In the genomic region with DNA sequence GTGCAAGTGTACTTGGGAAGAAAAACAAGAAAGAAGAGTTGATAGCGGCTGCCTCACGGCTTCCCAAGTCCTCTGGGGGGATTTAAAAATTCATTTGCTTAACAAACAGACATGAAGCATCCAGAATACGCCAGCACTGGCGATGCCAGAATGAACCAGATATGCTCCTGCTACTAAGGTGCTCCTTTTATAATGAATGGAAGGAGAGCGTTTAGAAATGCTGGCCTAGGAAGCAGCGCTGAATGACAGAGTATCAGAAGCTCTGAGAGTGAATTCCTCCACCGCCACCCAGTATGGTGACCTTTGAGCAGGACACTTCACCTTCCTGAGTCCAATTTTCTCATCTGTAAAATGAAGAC, we compare ENCODE assay signal across 19 cellular contexts.
"Had no signal": no experiment of that assay in that cellular context is flagged by ENCODE, and none has a peak within 500 bp of the region (broad histone marks: within the 10 kb centered on the region; RNA-seq: fewer than 3 reads in every experiment).

No MANE protein-coding gene starts in this region.

- H3K4me1 ChIP-seq: foreskin keratinocyte, testis had no signal

- H3K36me3 Mint-ChIP-seq: activated naive CD8-positive, alpha-beta T cell treated with anti-CD3 and anti-CD28 coated beads for 36 hours had no signal

- H3K27me3 ChIP-seq: foreskin keratinocyte, sigmoid colon, testis, vagina had no signal

- H3K27ac Mint-ChIP-seq: activated naive CD8-positive, alpha-beta T cell treated with anti-CD3 and anti-CD28 coated beads for 36 hours; T-helper 17 cell had no signal

- H3K9me3 Mint-ChIP-seq: activated naive CD8-positive, alpha-beta T cell treated with anti-CD3 and anti-CD28 coated beads for 36 hours; nephron had no signal

- H3K36me3 ChIP-seq: sigmoid colon, vagina had no signal

- H3K9me3 ChIP-seq: testis, vagina had no signal

- H3K27ac ChIP-seq: foreskin keratinocyte, sigmoid colon, testis, vagina had no signal

- DNase-seq: activated CD4-positive, alpha-beta T cell treated with anti-CD3 and anti-CD28 coated beads for 4 hours; activated CD4-positive, alpha-beta T cell treated with anti-CD3 and anti-CD28 coated beads, Interleukin-2, amount 50 U/mL, for 48 hours; activated CD4-positive, CD25-positive, alpha-beta regulatory T cell; activated naive CD4-positive, alpha-beta T cell treated with Interleukin-2 at 50 U/mL for 16 hours; activated naive CD8-positive, alpha-beta T cell treated with anti-CD3 and anti-CD28 coated beads for 36 hours; activated T-cell treated with anti-CD3 and anti-CD28 coated beads, Interleukin-2, amount 50 U/mL, for 48 hours; effector CD4-positive, alpha-beta T cell; erythroblast; foreskin keratinocyte; hippocampal formation; occipital lobe; sigmoid colon; stimulated activated CD4-positive, alpha-beta T cell treated with anti-CD3 and anti-CD28 coated beads, Interleukin-4, amount 100 ng/mL, for 1 hour; stimulated activated naive CD4-positive, alpha-beta T cell; T-helper 17 cell; testis; trophoblast cell had no signal

- H3K4me3 Mint-ChIP-seq: activated naive CD8-positive, alpha-beta T cell treated with anti-CD3 and anti-CD28 coated beads for 36 hours; T-helper 17 cell had no signal

- H3K4me3 ChIP-seq: testis had no signal
